In the genomic region with DNA sequence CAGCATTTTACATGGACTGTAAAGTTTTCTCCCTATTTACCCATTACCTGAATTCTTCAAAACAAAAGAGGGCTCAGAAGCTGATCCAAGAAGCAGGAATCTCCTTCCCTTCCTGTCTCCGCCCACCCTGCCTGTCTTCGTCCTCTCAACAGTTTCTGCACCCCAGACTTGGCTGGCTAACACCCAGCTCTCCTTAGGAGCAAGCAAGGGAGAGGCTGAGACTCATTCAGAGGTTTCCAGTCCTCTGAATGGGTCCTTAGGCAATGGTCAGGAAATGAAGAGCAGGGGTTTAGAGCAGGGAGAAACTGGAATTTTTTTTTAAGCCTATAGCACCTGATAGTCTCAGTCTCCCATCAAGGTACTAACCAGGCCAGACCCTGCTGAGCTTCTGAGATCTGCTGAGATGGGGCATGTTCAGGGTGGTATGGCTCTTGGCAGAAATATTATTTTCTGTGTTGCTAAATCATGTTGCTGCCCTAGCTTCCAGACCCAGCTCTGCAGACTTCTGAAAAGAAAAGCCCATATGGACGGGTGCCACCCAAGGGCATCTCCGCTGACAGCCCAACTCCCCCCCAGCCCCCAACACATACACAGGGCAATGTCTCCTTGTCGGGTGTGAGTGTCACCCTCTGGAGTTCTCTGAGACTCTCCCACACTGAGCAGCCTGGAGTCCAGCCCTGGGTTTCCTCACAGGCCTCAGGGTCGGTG, we compare ENCODE assay signal across 10 cellular contexts.
DNase-seq lines count a peak whose midpoint lies in the region; ATAC-seq and TF ChIP-seq lines count a peak whose summit lies in the region.
"Had no signal": no experiment of that assay in that cellular context is flagged by ENCODE, and none has a peak within 500 bp of the region (broad histone marks: within the 10 kb centered on the region; RNA-seq: fewer than 3 reads in every experiment).

No MANE protein-coding gene starts in this region.

- H3K27ac Mint-ChIP-seq in MCF 10A (ENCODE audit: low read depth, unreplicated experiment), result peak overlapping the region; percentile 92
- H3K27ac Mint-ChIP-seq in activated CD4-positive, alpha-beta T cell treated with anti-CD3 and anti-CD28 coated beads, Interleukin-2, amount 10 ng/mL, durations not matched to agents 24 days and 14 days, result no peak overlapping the region
- H3K27ac Mint-ChIP-seq: activated B cell treated with CpG ODN at 0.5 μM for 24 hours had no signal

- H3K27me3 Mint-ChIP-seq in MCF 10A (ENCODE audit: insufficient read depth, unreplicated experiment), result no peaks in the 10 kb centered on the region
- peaks cover 2% of the 10 kb centered on the region for H3K27me3 Mint-ChIP-seq in activated CD4-positive, alpha-beta T cell treated with anti-CD3 and anti-CD28 coated beads, Interleukin-2, amount 10 ng/mL, durations not matched to agents 24 days and 14 days

- in situ Hi-C loops in transverse colon (cut with MboI; ENCODE audit: low pct_ligation_motif_present in 1 of 4, low pct_unique_long_range_greater_than_20kb in 1 of 4, low sequenced_read_pairs in 3 of 4), result no loop called here

- WGBS in transverse colon (ENCODE audit: low coverage in 1 of 2), 2 donors, result 72% methylated on average over 6 of the region's 6 CpGs; no CpG with 5 or more reads in 1 of the 2 donors

- POLR2A ChIA-PET in MCF 10A (lab: Yijun Ruan, JAX), result interaction anchor here (0.6 to 17.4 kb wide), 18 partner anchors 8 to 444 kb away, joined by 3 to 555 read pairs (median 6); partner anchors contain the start of gene NXT1

- H3K9me3 ChIP-seq in lower lobe of right lung, result no peaks in the 10 kb centered on the region
- H3K9me3 ChIP-seq in transverse colon, result no peaks in the 10 kb centered on the region

- H3K27me3 ChIP-seq in lower lobe of right lung (ENCODE audit: low read depth) (no peaks in the 10 kb centered on the region), transverse colon (no peaks in the 10 kb centered on the region)

- H3K4me3 ChIP-seq in lower lobe of right lung (no peak overlapping the region), transverse colon (no peak overlapping the region)

- TF ChIP-seq POLR2A in transverse colon (IDR thresholded peaks at IDR 0.05), result no peak

- ATAC-seq in lower lobe of right lung, result peak in 1 of 2 donors; percentile 11

- no peak for TF ChIP-seq CTCF in MCF 10A (IDR thresholded peaks at IDR 0.05; ENCODE audit: unreplicated experiment)
- no peak for TF ChIP-seq CTCF in lower lobe of right lung (IDR thresholded peaks at IDR 0.05)
- TF ChIP-seq CTCF in transverse colon (IDR thresholded peaks at IDR 0.05), result no peak

- CTCF ChIA-PET in MCF 10A (lab: Yijun Ruan, JAX), result interaction anchor here (0.6 to 7.2 kb wide), 14 partner anchors 12 to 471 kb away, joined by 3 to 66 read pairs (median 4); partner anchors contain the start of gene NXT1

- intact Hi-C loops in MCF 10A (cut with micrococcal nuclease) (no loop called here), lower lobe of right lung (cut with DNase I) (no loop called here), transverse colon (cut with DNase I; ENCODE audit: low total_unique reads) (no loop called here)
- intact Hi-C loops in activated CD4-positive, alpha-beta T cell treated with anti-CD3 and anti-CD28 coated beads, Interleukin-2, amount 10 ng/mL, durations not matched to agents 24 days and 14 days (cut with micrococcal nuclease), result no loop called here

- TF ChIP-seq EP300 in transverse colon (IDR thresholded peaks at IDR 0.05; ENCODE audit: low read depth), result no peak

- DNase-seq in NCI-H510A treated with DMSO at 0.1 percent for 48 hours (lab: John Stamatoyannopoulos, UW) (peak; percentile 17), NCI-H510A (lab: John Stamatoyannopoulos, UW) (no peak), MCF 10A (ENCODE audit: unreplicated experiment) (peak; percentile 90), lower lobe of right lung (no peak), transverse colon (no peak), COLO829 (ENCODE audit: low spot score) (no peak)
- no peak for DNase-seq in stimulated activated CD4-positive, alpha-beta T cell treated with anti-CD3 and anti-CD28 coated beads, Interleukin-4, amount 100 ng/mL, for 4 hours
- no peak for DNase-seq in activated CD4-positive, alpha-beta T cell treated with anti-CD3 and anti-CD28 coated beads, Interleukin-2, amount 10 ng/mL, durations not matched to agents 24 days and 14 days
- DNase-seq: activated B cell treated with CpG ODN at 0.5 μM for 24 hours, NCI-H2081 had no signal

- peak overlapping the region; percentile 36 for H3K4me3 Mint-ChIP-seq in MCF 10A (ENCODE audit: unreplicated experiment)
- no peak overlapping the region for H3K4me3 Mint-ChIP-seq in activated CD4-positive, alpha-beta T cell treated with anti-CD3 and anti-CD28 coated beads, Interleukin-2, amount 10 ng/mL, durations not matched to agents 24 days and 14 days
- H3K4me3 Mint-ChIP-seq: activated B cell treated with CpG ODN at 0.5 μM for 24 hours had no signal

- H3K9me3 Mint-ChIP-seq in MCF 10A (ENCODE audit: unreplicated experiment), result no peaks in the 10 kb centered on the region
- H3K9me3 Mint-ChIP-seq in activated CD4-positive, alpha-beta T cell treated with anti-CD3 and anti-CD28 coated beads, Interleukin-2, amount 10 ng/mL, durations not matched to agents 24 days and 14 days, result no peaks in the 10 kb centered on the region
- H3K9me3 Mint-ChIP-seq: activated B cell treated with CpG ODN at 0.5 μM for 24 hours had no signal

- H3K36me3 ChIP-seq in lower lobe of right lung (no peaks in the 10 kb centered on the region), transverse colon (no peaks in the 10 kb centered on the region)

- peaks cover 70% of the 10 kb centered on the region for H3K4me1 Mint-ChIP-seq in MCF 10A (ENCODE audit: insufficient read depth, unreplicated experiment)
- peaks cover 17% of the 10 kb centered on the region for H3K4me1 Mint-ChIP-seq in activated CD4-positive, alpha-beta T cell treated with anti-CD3 and anti-CD28 coated beads, Interleukin-2, amount 10 ng/mL, durations not matched to agents 24 days and 14 days
- H3K4me1 Mint-ChIP-seq: activated B cell treated with CpG ODN at 0.5 μM for 24 hours had no signal

- H3K36me3 Mint-ChIP-seq in MCF 10A (ENCODE audit: insufficient read depth, unreplicated experiment), result no peaks in the 10 kb centered on the region
- no peaks in the 10 kb centered on the region for H3K36me3 Mint-ChIP-seq in activated CD4-positive, alpha-beta T cell treated with anti-CD3 and anti-CD28 coated beads, Interleukin-2, amount 10 ng/mL, durations not matched to agents 24 days and 14 days (ENCODE audit: low read depth)

- peak overlapping the region; percentile 76 for H3K27ac ChIP-seq in lower lobe of right lung
- H3K27ac ChIP-seq in transverse colon, result peak overlapping the region; percentile 28 to 52 (median 42)

- peaks cover 68% of the 10 kb centered on the region for H3K4me1 ChIP-seq in lower lobe of right lung
- peaks cover 24 to 77% (median 45%) of the 10 kb centered on the region in 4 donors for H3K4me1 ChIP-seq in transverse colon

- BruUV-seq in MCF 10A (replicated peaks; lab: Mats Ljungman, UMichigan), result no TSS peak

Comparison
In these comparisons a context has a peak if more than half of its experiments do, and no peak if none do; other contexts are left out.
1. DNase-seq: peak in NCI-H510A treated with DMSO at 0.1 percent for 48 hours (single experiment) and MCF 10A (single experiment); none in NCI-H510A (single experiment), lower lobe of right lung (single experiment), transverse colon (single experiment), stimulated activated CD4-positive, alpha-beta T cell treated with anti-CD3 and anti-CD28 coated beads, Interleukin-4, amount 100 ng/mL, for 4 hours (0 of 2), COLO829 (single experiment) and activated CD4-positive, alpha-beta T cell treated with anti-CD3 and anti-CD28 coated beads, Interleukin-2, amount 10 ng/mL, durations not matched to agents 24 days and 14 days (single experiment).